Comparison of ENCODE assay signal across 13 cellular contexts in genomic region chr7:150586068-150586777, GRCh38. TPM values are rescaled to one million over a fixed set of nuclear protein-coding genes. Genes with fewer than 3 reads are reported as not detected.
DNase-seq lines count a peak whose midpoint lies in the region; ATAC-seq, FAIRE-seq and TF ChIP-seq lines count a peak whose summit lies in the region.
"Had no signal": no experiment of that assay in that cellular context is flagged by ENCODE, and none has a peak within 500 bp of the region (broad histone marks: within the 10 kb centered on the region; RNA-seq: fewer than 3 reads in every experiment).

No MANE protein-coding gene starts in this region.

- H3K9me3 ChIP-seq in GM12878 (replicated peaks; ENCODE audit: control insufficient read depth, insufficient read depth, low read length) (peaks cover 4% of the 10 kb centered on the region; the same call in 2 of the 3 replicates), mucosa of descending colon (no peaks in the 10 kb centered on the region), hepatocyte (ENCODE audit: low read depth) (no peaks in the 10 kb centered on the region), vagina (no peaks in the 10 kb centered on the region)

- TF ChIP-seq CTCF in GM12878 (IDR thresholded peaks at IDR 0.05 in 2 of 3, conservative IDR thresholded peaks at IDR 0.05 in 1 of 3; ENCODE audit: control insufficient read depth in 2 of 3, extremely low read depth in 1 of 3, insufficient read depth in 1 of 3, low read depth in 3 of 3, low read length in 3 of 3) (no peak), mucosa of descending colon (IDR thresholded peaks at IDR 0.05) (no peak), hepatocyte (IDR thresholded peaks at IDR 0.05; ENCODE audit: poor library complexity) (no peak), vagina (IDR thresholded peaks at IDR 0.05) (no peak)

- TF ChIP-seq RAD21 in GM12878 (IDR thresholded peaks at IDR 0.05; ENCODE audit: insufficient read depth, low read depth, low read length): no peak

- RAD21 ChIA-PET in GM12878 (lab: Charles Lee; ENCODE audit: unreplicated experiment): interaction anchor here (1.1 kb wide), 1 partner anchor 83 kb away, joined by 3 read pairs; no protein-coding TSS in a partner anchor

- intact Hi-C loops in GM12878 (cut with micrococcal nuclease; ENCODE audit: unreplicated experiment): no loop called here
- intact Hi-C loops in mucosa of descending colon (cut with DNase I, micrococcal nuclease): no loop called here
- intact Hi-C loops in vagina (cut with DNase I): no loop called here

- WGBS in GM12878 (ENCODE audit: insufficient coverage, insufficient replicate concordance, low lambda C conversion rate, missing lambda C conversion rate): 37% methylated on average over 4 of the region's 4 CpGs
- 68% methylated on average over 4 of the region's 4 CpGs for WGBS in hepatocyte (ENCODE audit: low lambda C conversion rate, missing lambda C conversion rate)

- H3K79me2 ChIP-seq in GM12878 (ENCODE audit: control insufficient read depth, insufficient read depth, low read length): no peaks in the 10 kb centered on the region
- H3K79me2 ChIP-seq in hepatocyte: no peaks in the 10 kb centered on the region

- TF ChIP-seq EP300 in GM12878 (IDR thresholded peaks at IDR 0.05; ENCODE audit: borderline replicate concordance in 1 of 2, control insufficient read depth in 1 of 2, low read depth in 2 of 2, low read length in 2 of 2): no peak

- ATAC-seq in GM12878 (no peak), mucosa of descending colon (peak; percentile 80)
- ATAC-seq: Panc1 had no signal

- no peak overlapping the region for H3K4me2 ChIP-seq in GM12878 (ENCODE audit: control insufficient read depth, insufficient read depth)
- no peak overlapping the region for H3K4me2 ChIP-seq in hepatocyte
- H3K4me2 ChIP-seq: BLaER1 had no signal

- H3K27me3 ChIP-seq in GM12878 (replicated peaks in 1 of 2; ENCODE audit: control insufficient read depth in 2 of 2, insufficient read depth in 2 of 2, low read length in 1 of 2) (no peaks in the 10 kb centered on the region), hepatocyte (no peaks in the 10 kb centered on the region), vagina (no peaks in the 10 kb centered on the region)
- H3K27me3 ChIP-seq: BLaER1 had no signal

- no peaks in the 10 kb centered on the region for H4K20me1 ChIP-seq in GM12878 (ENCODE audit: control insufficient read depth, insufficient read depth)
- H4K20me1 ChIP-seq in hepatocyte (ENCODE audit: insufficient read depth, poor library complexity, severe bottlenecking): no peaks in the 10 kb centered on the region
- H4K20me1 ChIP-seq: BLaER1 had no signal

- H3K36me3 ChIP-seq in GM12878 (ENCODE audit: control insufficient read depth in 2 of 2, insufficient read depth in 2 of 2, low read length in 1 of 2) (no peaks in the 10 kb centered on the region), mucosa of descending colon (ENCODE audit: low read depth) (no peaks in the 10 kb centered on the region), hepatocyte (replicated peaks; ENCODE audit: insufficient read depth, low read depth) (no peaks in the 10 kb centered on the region), vagina (no peaks in the 10 kb centered on the region)
- H3K36me3 ChIP-seq: BLaER1 had no signal

- TF ChIP-seq POLR2A in GM12878 (IDR thresholded peaks at IDR 0.05; ENCODE audit: low read depth, low read length) (no peak), vagina (IDR thresholded peaks at IDR 0.05) (no peak)

- H3K9ac ChIP-seq in GM12878 (ENCODE audit: control insufficient read depth, insufficient read depth, low read length): no peak overlapping the region
- H3K9ac ChIP-seq: BLaER1 had no signal

- BruUV-seq in GM12878 (replicated peaks; lab: Mats Ljungman, UMichigan): no TSS peak

- H3K9me2 ChIP-seq in hepatocyte (replicated peaks; ENCODE audit: insufficient read depth): no peaks in the 10 kb centered on the region

- H3K4me1 ChIP-seq in GM12878 (ENCODE audit: control insufficient read depth, insufficient read depth, low read length): peaks cover 5% of the 10 kb centered on the region; the same call in 1 of the 2 replicates
- H3K4me1 ChIP-seq in mucosa of descending colon (ENCODE audit: low read depth): peaks cover 5% of the 10 kb centered on the region
- no peaks in the 10 kb centered on the region for H3K4me1 ChIP-seq in hepatocyte (ENCODE audit: insufficient read depth)
- no peaks in the 10 kb centered on the region for H3K4me1 ChIP-seq in vagina

- H3K4me3 ChIP-seq in GM12878 (no peak overlapping the region), mucosa of descending colon (no peak overlapping the region), hepatocyte (no peak overlapping the region), vagina (no peak overlapping the region)
- H3K4me3 ChIP-seq: BLaER1 had no signal

- SMC1A ChIA-PET in GM12878 (lab: Charles Lee; ENCODE audit: uncharacterized antibody, unreplicated experiment): interaction anchor here (1.2 kb wide), 1 partner anchor 137 kb away, joined by 3 read pairs; no protein-coding TSS in a partner anchor

- peak; percentile 49 for DNase-seq in stimulated activated CD4-positive, alpha-beta T cell treated with anti-CD3 and anti-CD28 coated beads, Interleukin-1b, Interleukin-23, amount 100 ng/mL, for 48 hours
- DNase-seq in stimulated activated CD4-positive, alpha-beta T cell treated with anti-CD3 and anti-CD28 coated beads, Interleukin-4, amount 100 ng/mL, for 1 hour: no peak
- no peak for DNase-seq in GM12878 (ENCODE audit: low read depth, low spot score)
- no peak for DNase-seq in mucosa of descending colon
- no peak for DNase-seq in hepatocyte (ENCODE audit: low spot score)
- DNase-seq in GM19239 (ENCODE audit: insufficient read length, low spot score): no peak
- DNase-seq in NCI-H774 (lab: John Stamatoyannopoulos, UW): no peak
- DNase-seq in vagina (ENCODE audit: extremely low spot score in 2 of 2): no peak
- DNase-seq: NCI-H1048 had no signal

- CTCF ChIA-PET in GM12878 (lab: Yijun Ruan, JAX): no interaction called here

- H3K27ac ChIP-seq in GM12878 (ENCODE audit: control insufficient read depth, insufficient read depth) (no peak overlapping the region), hepatocyte (no peak overlapping the region), vagina (no peak overlapping the region)
- H3K27ac ChIP-seq: BLaER1 had no signal

- H2AFZ ChIP-seq in GM12878 (ENCODE audit: control insufficient read depth, low read depth, low read length): peak overlapping the region; percentile 60
- H2AFZ ChIP-seq in hepatocyte: no peak overlapping the region

- in situ Hi-C loops in GM12878 (cut with MboI): no loop called here

- FAIRE-seq in GM12878 (lab: Jason Lieb, UNC) (no peak), GM19239 (lab: Jason Lieb, UNC) (no peak)
- FAIRE-seq: colon had no signal

- POLR2A ChIA-PET in GM12878 (lab: Charles Lee): no interaction called here

TF ChIP-seq in GM12878, 131 proteins besides CTCF, POLR2A, EP300 and RAD21 (continues in another document):
- TF ChIP-seq SPI1 (IDR thresholded peaks at IDR 0.05; ENCODE audit: borderline replicate concordance, insufficient read depth, low read depth, low read length) (peak; percentile 51; the same call in 1 of the 2 replicates), SMAD1 (IDR thresholded peaks at IDR 0.05; ENCODE audit: low read depth, partially characterized antibody) (no peak)

RNA-seq across cellular contexts. Expression of gene GIMAP4, which starts 19.0 kb away (rescaled TPM):
- total RNA-seq in GM12878 (2013; cell fraction: nucleolus; rRNA removed): 0.32 and 0.33 TPM in 2 replicates
- 0.11 and 0.98 TPM in 2 replicates for total RNA-seq in GM12878 (2014; rRNA removed)
- total RNA-seq in GM12878 (2014; rRNA removed; fragmentation: Illumina TruSeq; extraction: Trizol): 0.28 and 0.40 TPM in 2 replicates
- total RNA-seq in GM12878 (2021): 0.54 and 1.0 TPM in 2 replicates
- polyA plus RNA-seq in GM12878 (2011; ENCODE audit: low read depth): 1.4 TPM
- 1.5 and 2.5 TPM in 2 replicates for polyA plus RNA-seq in GM12878 (2011; rRNA removed)
- polyA plus RNA-seq in GM12878 (2011; cell fraction: cytosol; rRNA removed): 0.77 and 1.6 TPM in 2 replicates
- 0.38 and 0.54 TPM in 2 replicates for polyA plus RNA-seq in GM12878 (2011; cell fraction: nucleus; rRNA removed)
- 1.7 and 3.5 TPM in 2 replicates for polyA plus RNA-seq in GM12878 (2012)
- polyA plus RNA-seq in GM12878 (2014; fragmentation: Illumina TruSeq; extraction: Trizol): 0.43 and 1.5 TPM in 2 replicates
- polyA plus RNA-seq in GM12878 (2014; fragmentation: Nextera tagmentation; extraction: Ambion mirVana): under 1 TPM in 1 of 2 experiments, not detected in 1; 0.29 TPM
- 0.06 and 0.65 TPM in 2 replicates for polyA plus RNA-seq in GM12878 (2014; rRNA removed)
- under 1 TPM; 0.11 to 0.32 TPM for polyA plus RNA-seq in GM12878 (2016; fragmentation: Nextera tagmentation; extraction: Ambion mirVana)
- polyA minus RNA-seq in GM12878 (2011; rRNA and poly(A)+ RNA removed): 0.77 and 1.5 TPM in 2 replicates
- 0.94 TPM in 1 of 2 replicates, not detected in the other for polyA minus RNA-seq in GM12878 (2011; cell fraction: cytosol; rRNA and poly(A)+ RNA removed)
- 0.73 TPM in 1 of 2 replicates, not detected in the other for polyA minus RNA-seq in GM12878 (2011; cell fraction: nucleus; rRNA and poly(A)+ RNA removed)
- 10 to 100 TPM; 10.5 to 22.6 (median 18.1) TPM for total RNA-seq in mucosa of descending colon
- 0.63 and 1.8 TPM in 2 replicates for total RNA-seq in hepatocyte
- polyA plus RNA-seq in hepatocyte: not detected in 2 replicates
- 25.3 TPM for total RNA-seq in vagina
- polyA plus RNA-seq: neural cell had no signal

RNA-seq across cellular contexts. Expression of gene GIMAP6, which starts 46.0 kb away (rescaled TPM):
- 8.3 and 9.5 TPM in 2 replicates for total RNA-seq in GM12878 (2013; cell fraction: nucleolus; rRNA removed)
- total RNA-seq in GM12878 (2014; rRNA removed) (37.9 and 38.8 TPM in 2 replicates), GM12878 (2014; rRNA removed; fragmentation: Illumina TruSeq; extraction: Trizol) (34.6 and 34.7 TPM in 2 replicates), GM12878 (2021) (36.2 and 40.9 TPM in 2 replicates), mucosa of descending colon (10 to 100 TPM in 2 of 3 donors, 1 to 10 TPM in 1; 7.5 to 14.9 (median 13.2) TPM), hepatocyte (0.27 and 1.0 TPM in 2 replicates), vagina (21.4 TPM)
- polyA plus RNA-seq in GM12878 (2011; ENCODE audit: low read depth): 24.1 TPM
- polyA plus RNA-seq in GM12878 (2011; rRNA removed) (49.2 and 51.4 TPM in 2 replicates), GM12878 (2014; fragmentation: Illumina TruSeq; extraction: Trizol) (37.8 and 39.0 TPM in 2 replicates), GM12878 (2014; fragmentation: Nextera tagmentation; extraction: Ambion mirVana) (1 to 10 TPM; 6.2 to 8.3 TPM), GM12878 (2014; rRNA removed) (36.0 and 36.6 TPM in 2 replicates), GM12878 (2016; fragmentation: Nextera tagmentation; extraction: Ambion mirVana) (10 to 100 TPM; 22.8 to 27.8 TPM), hepatocyte (0.82 TPM in 1 of 2 replicates, not detected in the other)
- 45.1 and 46.6 TPM in 2 replicates for polyA plus RNA-seq in GM12878 (2011; cell fraction: cytosol; rRNA removed)
- 29.7 and 34.6 TPM in 2 replicates for polyA plus RNA-seq in GM12878 (2011; cell fraction: nucleus; rRNA removed)
- 32.3 and 33.9 TPM in 2 replicates for polyA plus RNA-seq in GM12878 (2012)
- 42.8 and 59.7 TPM in 2 replicates for polyA minus RNA-seq in GM12878 (2011; rRNA and poly(A)+ RNA removed)
- polyA minus RNA-seq in GM12878 (2011; cell fraction: cytosol; rRNA and poly(A)+ RNA removed): 15.4 and 20.4 TPM in 2 replicates
- polyA minus RNA-seq in GM12878 (2011; cell fraction: nucleus; rRNA and poly(A)+ RNA removed): 23.8 and 28.7 TPM in 2 replicates
- polyA plus RNA-seq: neural cell had no signal
